In the genomic region with DNA sequence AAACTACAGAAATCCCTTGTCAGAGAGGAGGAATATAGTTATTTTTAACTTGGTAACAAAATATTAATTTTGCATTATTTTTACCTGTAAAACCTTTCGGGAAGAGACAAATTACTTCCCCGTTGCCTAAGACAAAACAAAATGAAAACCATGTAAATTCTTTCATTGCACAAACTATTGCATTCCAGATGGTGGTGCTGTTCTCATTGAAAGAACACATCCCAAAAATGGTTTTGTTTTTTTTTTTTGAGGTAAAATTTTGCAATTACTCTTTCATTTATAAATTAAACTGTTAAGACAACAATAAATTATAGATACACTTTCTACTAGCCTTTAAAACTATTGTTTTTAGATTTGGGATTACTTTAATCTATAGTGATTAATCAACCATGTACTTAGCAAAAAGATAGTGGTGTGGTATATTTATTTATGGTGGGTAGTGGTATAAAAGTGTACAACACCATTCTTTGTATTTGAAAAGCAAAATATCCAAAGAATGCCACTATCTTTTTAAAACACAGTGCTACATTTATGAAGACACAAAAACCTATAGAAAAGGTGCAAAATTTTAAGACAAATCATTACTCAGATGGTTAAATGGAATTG, we compare ENCODE assay signal across 8 cellular contexts.
DNase-seq lines count a peak whose midpoint lies in the region; ATAC-seq and TF ChIP-seq lines count a peak whose summit lies in the region.

No MANE protein-coding gene starts in this region.

- H3K9me3 Mint-ChIP-seq in activated T-cell treated with anti-CD3 and anti-CD28 coated beads, Interleukin-2, amount 50 U/mL, for 4 hours = peaks cover 9% of the 10 kb centered on the region

- H3K4me3 ChIP-seq in DND-41 (ENCODE audit: low read depth in 1 of 2, low read length in 2 of 2) = no peak overlapping the region

- H3K4me2 ChIP-seq in DND-41 (ENCODE audit: insufficient read depth, low read length) = no peak overlapping the region

- H3K4me3 Mint-ChIP-seq in activated T-cell treated with anti-CD3 and anti-CD28 coated beads, Interleukin-2, amount 50 U/mL, for 4 hours = no peak overlapping the region

- peaks cover 5% of the 10 kb centered on the region for H3K36me3 Mint-ChIP-seq in activated T-cell treated with anti-CD3 and anti-CD28 coated beads, Interleukin-2, amount 50 U/mL, for 4 hours (ENCODE audit: insufficient read depth)

- DNase-seq in DND-41 (no peak), LHCN-M2 (ENCODE audit: low read depth) (peak; percentile 56), amniotic stem cell (lab: John Stamatoyannopoulos, UW) (peak; percentile 25), left kidney (ENCODE audit: low read depth, low spot score) (peak; percentile 16), epidermal melanocyte (ENCODE audit: insufficient read length, low spot score) (no peak)
- no peak for DNase-seq in activated T-cell treated with anti-CD3 and anti-CD28 coated beads, Interleukin-2, amount 50 U/mL, for 4 hours

- no peak overlapping the region for H3K27ac ChIP-seq in DND-41 (ENCODE audit: low read length)

- H3K27me3 ChIP-seq in DND-41 (ENCODE audit: insufficient read depth, low read length, poor library complexity) = no peaks in the 10 kb centered on the region

- H3K79me2 ChIP-seq in DND-41 (ENCODE audit: insufficient read depth, low read length) = no peaks in the 10 kb centered on the region

- no peak overlapping the region for H3K9ac ChIP-seq in DND-41 (ENCODE audit: low read depth, low read length)

- H3K4me1 ChIP-seq in DND-41 (ENCODE audit: insufficient read depth, low read length) = peaks cover 2% of the 10 kb centered on the region; the same call in 1 of the 2 replicates

- H4K20me1 ChIP-seq in DND-41 (ENCODE audit: insufficient read depth, low read length) = no peaks in the 10 kb centered on the region

- TF ChIP-seq CTCF in DND-41 (IDR thresholded peaks at IDR 0.05; ENCODE audit: borderline replicate concordance, extremely low read depth, low read length, poor library complexity, severe bottlenecking) = peak; percentile 77

- H2AFZ ChIP-seq in DND-41 (ENCODE audit: low read depth, low read length) = no peak overlapping the region

- no peak for ATAC-seq in DND-41 (ENCODE audit: insufficient read depth, low read depth)
- no peak for ATAC-seq in HG02884 (IDR thresholded peaks at IDR 0.05; ENCODE audit: unreplicated experiment)
- ATAC-seq in activated T-cell treated with anti-CD3 and anti-CD28 coated beads, Interleukin-2, amount 50 U/mL, for 4 hours = no peak
- no peak for ATAC-seq in GM19351 (IDR thresholded peaks at IDR 0.05; ENCODE audit: unreplicated experiment)

- H3K27me3 Mint-ChIP-seq in activated T-cell treated with anti-CD3 and anti-CD28 coated beads, Interleukin-2, amount 50 U/mL, for 4 hours (ENCODE audit: low read depth) = peaks cover 2% of the 10 kb centered on the region

- H3K36me3 ChIP-seq in DND-41 (ENCODE audit: insufficient read depth, low read length) = no peaks in the 10 kb centered on the region

- H3K9me3 ChIP-seq in DND-41 (ENCODE audit: insufficient read depth, low read length, severe bottlenecking) = peaks cover 7% of the 10 kb centered on the region

- H3K4me1 Mint-ChIP-seq in activated T-cell treated with anti-CD3 and anti-CD28 coated beads, Interleukin-2, amount 50 U/mL, for 4 hours (ENCODE audit: low read depth) = peaks cover 9% of the 10 kb centered on the region

Comparison
In these comparisons a context has a peak if more than half of its experiments do, and no peak if none do; other contexts are left out.
1. DNase-seq: peak in LHCN-M2 (single experiment), amniotic stem cell (single experiment) and left kidney (single experiment); none in DND-41 (single experiment), activated T-cell treated with anti-CD3 and anti-CD28 coated beads, Interleukin-2, amount 50 U/mL, for 4 hours (single experiment) and epidermal melanocyte (single experiment).